Comparison of ENCODE assay signal across 11 cellular contexts in genomic region chr2:222919841-222920609, GRCh38. TPM values are rescaled to one million over a fixed set of nuclear protein-coding genes. Genes with fewer than 3 reads are reported as not detected.
DNase-seq lines count a peak whose midpoint lies in the region; ATAC-seq and TF ChIP-seq lines count a peak whose summit lies in the region.
"Had no signal": no experiment of that assay in that cellular context is flagged by ENCODE, and none has a peak within 500 bp of the region (broad histone marks: within the 10 kb centered on the region; RNA-seq: fewer than 3 reads in every experiment).

No MANE protein-coding gene starts in this region.

- no peak overlapping the region for H3K27ac ChIP-seq in caudate nucleus (ENCODE audit: low read depth, low read length)
- H3K27ac ChIP-seq: C4-2B had no signal

- no peaks in the 10 kb centered on the region for H3K9me3 ChIP-seq in T-helper 17 cell (ENCODE audit: control insufficient read depth, low read length, poor library complexity, severe bottlenecking)

- intact Hi-C loops in activated T-helper 1 cell treated with anti-CD3 and anti-CD28 coated beads, Interleukin-12 subunit alpha, Interleukin-12 subunit beta, Interleukin-2, Interleukin-4 antibody, amounts not matched to agents 30 ng/mL and 10 ng/mL and 1 ng/mL, durations not matched to agents 14 hours and 24 hours and 36 hours (cut with micrococcal nuclease), result no loop called here

- peaks cover 3 to 11% of the 10 kb centered on the region in 2 donors for H3K36me3 Mint-ChIP-seq in activated T-cell treated with anti-CD3 and anti-CD28 coated beads, Interleukin-2, amount 50 U/mL, for 72 hours (ENCODE audit: insufficient read depth in 2 of 2)
- peaks cover 37% of the 10 kb centered on the region for H3K36me3 Mint-ChIP-seq in activated T-cell treated with anti-CD3 and anti-CD28 coated beads, Interleukin-2, amount 50 U/mL, for 4 hours (ENCODE audit: insufficient read depth)
- peaks cover 20% of the 10 kb centered on the region for H3K36me3 Mint-ChIP-seq in T-helper 17 cell (ENCODE audit: low read depth)
- peaks cover 17% of the 10 kb centered on the region for H3K36me3 Mint-ChIP-seq in activated T-helper 1 cell treated with anti-CD3 and anti-CD28 coated beads, Interleukin-12 subunit alpha, Interleukin-12 subunit beta, Interleukin-2, Interleukin-4 antibody, amounts not matched to agents 30 ng/mL and 10 ng/mL and 1 ng/mL, durations not matched to agents 14 hours and 24 hours and 36 hours (ENCODE audit: low read depth)

- H3K9me3 Mint-ChIP-seq in activated T-cell treated with anti-CD3 and anti-CD28 coated beads, Interleukin-2, amount 50 U/mL, for 72 hours, result no peaks in the 10 kb centered on the region
- H3K9me3 Mint-ChIP-seq in activated T-cell treated with anti-CD3 and anti-CD28 coated beads, Interleukin-2, amount 50 U/mL, for 4 hours, result no peaks in the 10 kb centered on the region
- no peaks in the 10 kb centered on the region for H3K9me3 Mint-ChIP-seq in activated T-helper 1 cell treated with anti-CD3 and anti-CD28 coated beads, Interleukin-12 subunit alpha, Interleukin-12 subunit beta, Interleukin-2, Interleukin-4 antibody, amounts not matched to agents 30 ng/mL and 10 ng/mL and 1 ng/mL, durations not matched to agents 14 hours and 24 hours and 36 hours

- no peak for TF ChIP-seq CTCF in fibroblast of the aortic adventitia (IDR thresholded peaks at IDR 0.05; ENCODE audit: insufficient read depth, low read length)

- no peak overlapping the region for H3K4me3 ChIP-seq in fibroblast of the aortic adventitia (ENCODE audit: low read depth, low read length)

- DNase-seq in activated T-cell treated with anti-CD3 and anti-CD28 coated beads, Interleukin-2, amount 50 U/mL, for 72 hours, result no peak
- no peak for DNase-seq in activated T-cell treated with anti-CD3 and anti-CD28 coated beads, Interleukin-2, amount 50 U/mL, for 4 hours
- DNase-seq in T-helper 17 cell, result no peak
- peak; percentile 85 for DNase-seq in fibroblast of the aortic adventitia (ENCODE audit: low read depth)
- peak; percentile 57 for DNase-seq in smooth muscle cell of the brain vasculature (ENCODE audit: low read depth, low spot score)
- DNase-seq in activated T-helper 1 cell treated with anti-CD3 and anti-CD28 coated beads, Interleukin-12 subunit alpha, Interleukin-12 subunit beta, Interleukin-2, Interleukin-4 antibody, amounts not matched to agents 30 ng/mL and 10 ng/mL and 1 ng/mL, durations not matched to agents 14 hours and 24 hours and 36 hours (ENCODE audit: low spot score), result no peak
- no peak for DNase-seq in stimulated activated naive CD4-positive, alpha-beta T cell (lab: John Stamatoyannopoulos, UW)
- no peak for DNase-seq in caudate nucleus (lab: John Stamatoyannopoulos, UW)
- DNase-seq: activated T-cell treated with anti-CD3 and anti-CD28 coated beads, Interleukin-2, amount 50 U/mL, for 48 hours; SIG-M5 had no signal

- H3K27me3 Mint-ChIP-seq in activated T-cell treated with anti-CD3 and anti-CD28 coated beads, Interleukin-2, amount 50 U/mL, for 72 hours (ENCODE audit: low read depth), result no peaks in the 10 kb centered on the region
- no peaks in the 10 kb centered on the region for H3K27me3 Mint-ChIP-seq in activated T-cell treated with anti-CD3 and anti-CD28 coated beads, Interleukin-2, amount 50 U/mL, for 4 hours (ENCODE audit: low read depth)
- no peaks in the 10 kb centered on the region for H3K27me3 Mint-ChIP-seq in T-helper 17 cell
- no peaks in the 10 kb centered on the region for H3K27me3 Mint-ChIP-seq in activated T-helper 1 cell treated with anti-CD3 and anti-CD28 coated beads, Interleukin-12 subunit alpha, Interleukin-12 subunit beta, Interleukin-2, Interleukin-4 antibody, amounts not matched to agents 30 ng/mL and 10 ng/mL and 1 ng/mL, durations not matched to agents 14 hours and 24 hours and 36 hours (ENCODE audit: insufficient read depth)

- H3K27ac Mint-ChIP-seq in activated T-cell treated with anti-CD3 and anti-CD28 coated beads, Interleukin-2, amount 50 U/mL, for 72 hours, result peak overlapping the region; percentile 73
- peak overlapping the region; percentile 80 for H3K27ac Mint-ChIP-seq in T-helper 17 cell
- H3K27ac Mint-ChIP-seq in activated T-helper 1 cell treated with anti-CD3 and anti-CD28 coated beads, Interleukin-12 subunit alpha, Interleukin-12 subunit beta, Interleukin-2, Interleukin-4 antibody, amounts not matched to agents 30 ng/mL and 10 ng/mL and 1 ng/mL, durations not matched to agents 14 hours and 24 hours and 36 hours, result no peak overlapping the region

- H3K4me1 Mint-ChIP-seq in activated T-cell treated with anti-CD3 and anti-CD28 coated beads, Interleukin-2, amount 50 U/mL, for 72 hours (ENCODE audit: low read depth), result no peaks in the 10 kb centered on the region
- no peaks in the 10 kb centered on the region for H3K4me1 Mint-ChIP-seq in activated T-cell treated with anti-CD3 and anti-CD28 coated beads, Interleukin-2, amount 50 U/mL, for 4 hours (ENCODE audit: low read depth)
- H3K4me1 Mint-ChIP-seq in T-helper 17 cell, result peaks cover 11% of the 10 kb centered on the region
- no peaks in the 10 kb centered on the region for H3K4me1 Mint-ChIP-seq in activated T-helper 1 cell treated with anti-CD3 and anti-CD28 coated beads, Interleukin-12 subunit alpha, Interleukin-12 subunit beta, Interleukin-2, Interleukin-4 antibody, amounts not matched to agents 30 ng/mL and 10 ng/mL and 1 ng/mL, durations not matched to agents 14 hours and 24 hours and 36 hours (ENCODE audit: low read depth)

- no peak overlapping the region for H3K4me3 Mint-ChIP-seq in activated T-cell treated with anti-CD3 and anti-CD28 coated beads, Interleukin-2, amount 50 U/mL, for 72 hours
- H3K4me3 Mint-ChIP-seq in activated T-cell treated with anti-CD3 and anti-CD28 coated beads, Interleukin-2, amount 50 U/mL, for 4 hours, result no peak overlapping the region
- H3K4me3 Mint-ChIP-seq in T-helper 17 cell, result no peak overlapping the region
- H3K4me3 Mint-ChIP-seq in activated T-helper 1 cell treated with anti-CD3 and anti-CD28 coated beads, Interleukin-12 subunit alpha, Interleukin-12 subunit beta, Interleukin-2, Interleukin-4 antibody, amounts not matched to agents 30 ng/mL and 10 ng/mL and 1 ng/mL, durations not matched to agents 14 hours and 24 hours and 36 hours, result no peak overlapping the region

- no peak for ATAC-seq in activated T-cell treated with anti-CD3 and anti-CD28 coated beads, Interleukin-2, amount 50 U/mL, for 72 hours (replicated peaks in 1 of 2)
- ATAC-seq in activated T-cell treated with anti-CD3 and anti-CD28 coated beads, Interleukin-2, amount 50 U/mL, for 4 hours, result no peak
- ATAC-seq in T-helper 17 cell, result no peak

RNA-seq across cellular contexts. Expression of gene ACSL3, which starts 59.2 kb away (rescaled TPM):
- 10 to 100 TPM; 63.3 to 69.3 TPM for total RNA-seq in activated T-cell treated with anti-CD3 and anti-CD28 coated beads, Interleukin-2, amount 50 U/mL, for 72 hours
- total RNA-seq in activated T-cell treated with anti-CD3 and anti-CD28 coated beads, Interleukin-2, amount 50 U/mL, for 4 hours, result 10 to 100 TPM; 29.9 to 36.6 (median 33.7) TPM
- total RNA-seq in T-helper 17 cell, result 10 to 100 TPM; 56.2 to 65.7 TPM
- total RNA-seq in fibroblast of the aortic adventitia (ENCODE audit: low replicate concordance), result 88.5 and 94.0 TPM in 2 replicates
- 75.4 and 79.4 TPM in 2 replicates for total RNA-seq in activated T-helper 1 cell treated with anti-CD3 and anti-CD28 coated beads, Interleukin-12 subunit alpha, Interleukin-12 subunit beta, Interleukin-2, Interleukin-4 antibody, amounts not matched to agents 30 ng/mL and 10 ng/mL and 1 ng/mL, durations not matched to agents 14 hours and 24 hours and 36 hours

Comparison
In these comparisons a context has a peak if more than half of its experiments do, and no peak if none do; other contexts are left out.
1. DNase-seq: peak in fibroblast of the aortic adventitia (single experiment) and smooth muscle cell of the brain vasculature (single experiment); none in activated T-cell treated with anti-CD3 and anti-CD28 coated beads, Interleukin-2, amount 50 U/mL, for 72 hours (0 of 2), activated T-cell treated with anti-CD3 and anti-CD28 coated beads, Interleukin-2, amount 50 U/mL, for 4 hours (single experiment), T-helper 17 cell (0 of 3), activated T-helper 1 cell treated with anti-CD3 and anti-CD28 coated beads, Interleukin-12 subunit alpha, Interleukin-12 subunit beta, Interleukin-2, Interleukin-4 antibody, amounts not matched to agents 30 ng/mL and 10 ng/mL and 1 ng/mL, durations not matched to agents 14 hours and 24 hours and 36 hours (single experiment), stimulated activated naive CD4-positive, alpha-beta T cell (0 of 6) and caudate nucleus (0 of 61).